Comparison of ENCODE assay signal across 27 cellular contexts in genomic region chr13:60571571-60571970, GRCh38.
DNase-seq lines count a peak whose midpoint lies in the region; ATAC-seq and TF ChIP-seq lines count a peak whose summit lies in the region.
"Had no signal": no experiment of that assay in that cellular context is flagged by ENCODE, and none has a peak within 500 bp of the region (broad histone marks: within the 10 kb centered on the region; RNA-seq: fewer than 3 reads in every experiment).

No MANE protein-coding gene starts in this region.

- H2BK12ac ChIP-seq in H9 (ENCODE audit: insufficient read length, low read depth, low read length): no peak overlapping the region

- no peak overlapping the region for H3K18ac ChIP-seq in H9 (ENCODE audit: insufficient read length, low read depth, low read length)

- no peak for DNase-seq in A673 (ENCODE audit: low spot score)
- no peak for DNase-seq in H9
- no peak for DNase-seq in SJSA1 (ENCODE audit: low read depth in 1 of 2, low spot score in 2 of 2)
- no peak for DNase-seq in esophagus muscularis mucosa (ENCODE audit: extremely low spot score)
- DNase-seq in DMS 273 treated with DMSO at 0.1 percent for 48 hours (lab: John Stamatoyannopoulos, UW): no peak
- no peak for DNase-seq in heart left ventricle
- DNase-seq: activated B cell treated with CpG ODN at 0.5 μM for 24 hours; activated CD8-positive, alpha-beta memory T cell treated with anti-CD3 and anti-CD28 coated beads, Interleukin-2, amount 50 U/mL, for 4 hours; activated effector memory CD4-positive, alpha-beta T cell treated with anti-CD3 and anti-CD28 coated beads, Interleukin-2, amount 50 U/mL, for 16 hours; adrenal gland; DND-41; erythroblast; foreskin melanocyte; left ventricle myocardium superior; NCI-H1417 treated with DMSO at 0.1 percent for 48 hours; NCI-H2107; posterior cingulate gyrus; sigmoid colon; SJCRH30; T-helper 17 cell had no signal

- H3K27me3 ChIP-seq in A673 (replicated peaks; ENCODE audit: insufficient read depth, low read depth, low read length, poor library complexity) (no peaks in the 10 kb centered on the region), H9 (ENCODE audit: insufficient read depth, low read length) (no peaks in the 10 kb centered on the region), SJSA1 (replicated peaks) (no peaks in the 10 kb centered on the region), iPS-18a (ENCODE audit: control insufficient read depth, insufficient read depth, low read length) (no peaks in the 10 kb centered on the region), esophagus muscularis mucosa (no peaks in the 10 kb centered on the region), heart left ventricle (no peaks in the 10 kb centered on the region)
- H3K27me3 ChIP-seq: adrenal gland; BLaER1 treated with 17β-estradiol and CSF1 and Interleukin-3, amounts not matched to agents 10 nM and 100 nM; hepatocyte; sigmoid colon; SJCRH30 had no signal

- H3K4me3 ChIP-seq in A673 (ENCODE audit: low read depth, low read length, poor library complexity, severe bottlenecking) (no peak overlapping the region), SJSA1 (no peak overlapping the region), iPS-18a (ENCODE audit: low read length) (no peak overlapping the region), esophagus muscularis mucosa (no peak overlapping the region), heart left ventricle (no peak overlapping the region)
- H3K4me3 ChIP-seq: adrenal gland; BLaER1 treated with 17β-estradiol and CSF1 and Interleukin-3, amounts not matched to agents 10 nM and 100 nM; hepatocyte; sigmoid colon; SJCRH30 had no signal

- no peak overlapping the region for H2BK120ac ChIP-seq in H9 (ENCODE audit: low read depth, low read length, poor library complexity, severe bottlenecking)

- H3K9ac ChIP-seq in H9 (ENCODE audit: extremely low read depth, insufficient read length, low read length): no peak overlapping the region
- no peak overlapping the region for H3K9ac ChIP-seq in iPS-18a (ENCODE audit: low read length)
- H3K9ac ChIP-seq: BLaER1 treated with 17β-estradiol and CSF1 and Interleukin-3, amounts not matched to agents 10 nM and 100 nM had no signal

- H3K9me3 ChIP-seq in A673 (ENCODE audit: low read depth, low read length, poor library complexity, severe bottlenecking) (no peaks in the 10 kb centered on the region), H9 (ENCODE audit: control insufficient read depth, low read depth, low read length) (no peaks in the 10 kb centered on the region), SJSA1 (replicated peaks) (no peaks in the 10 kb centered on the region), iPS-18a (ENCODE audit: control insufficient read depth, low read depth, low read length) (peaks cover 4% of the 10 kb centered on the region), esophagus muscularis mucosa (no peaks in the 10 kb centered on the region), heart left ventricle (peaks cover 0 to 4% (median 0%) of the 10 kb centered on the region in 12 donors)
- H3K9me3 ChIP-seq: adrenal gland, sigmoid colon, SJCRH30 had no signal

- peak overlapping the region; percentile 91 for H2AK5ac ChIP-seq in H9 (ENCODE audit: insufficient read length, low read length)

- CTCF ChIA-PET in A673 (lab: Charles Lee): no interaction called here

- H3K79me1 ChIP-seq in H9 (ENCODE audit: insufficient read depth, low read depth, low read length, poor library complexity, severe bottlenecking): no peaks in the 10 kb centered on the region

- peak overlapping the region; percentile 7 to 99 (median 65); a peak in 6 of 7 replicates for H3K27ac Mint-ChIP-seq in H9
- H3K27ac Mint-ChIP-seq: activated B cell treated with CpG ODN at 0.5 μM for 24 hours; natural killer cell treated with Interleukin-12 subunit alpha and Interleukin-12 subunit beta and Interleukin-15 and Interleukin-18, amount 100 ng/mL, for 72 hours; stimulated activated naive CD8-positive, alpha-beta T cell treated with anti-CD3 and anti-CD28 coated beads, Interleukin-15, Interleukin-2, amounts not matched to agents 100 ng/mL and 50 ng/mL, for 24 hours; T-helper 17 cell had no signal

- no peak overlapping the region for H4K91ac ChIP-seq in H9 (ENCODE audit: insufficient read length, low read depth, low read length)

- H3K36me3 ChIP-seq in A673 (ENCODE audit: insufficient read depth, low read length, poor library complexity, severe bottlenecking): peaks cover 7% of the 10 kb centered on the region
- no peaks in the 10 kb centered on the region for H3K36me3 ChIP-seq in SJSA1
- no peaks in the 10 kb centered on the region for H3K36me3 ChIP-seq in iPS-18a (ENCODE audit: control insufficient read depth, low read depth, low read length)
- H3K36me3 ChIP-seq in esophagus muscularis mucosa: peaks cover 12 to 53% (median 33%) of the 10 kb centered on the region in 4 donors
- peaks cover 0 to 52% (median 13%) of the 10 kb centered on the region in 9 donors for H3K36me3 ChIP-seq in heart left ventricle
- H3K36me3 ChIP-seq: adrenal gland had no signal

- H3K27ac ChIP-seq in A673 (ENCODE audit: low read depth, low read length, poor library complexity, severe bottlenecking) (peak overlapping the region; percentile 71), H9 (ENCODE audit: insufficient read length, low read depth, low read length) (peak overlapping the region; percentile 75), SJSA1 (0 out of 2 replicates have a peak overlapping the region, but pooled peaks have one; percentile 22), iPS-18a (ENCODE audit: low read length) (peak overlapping the region; percentile 91), esophagus muscularis mucosa (replicated peaks in 1 of 4) (no peak overlapping the region), heart left ventricle (no peak overlapping the region)
- H3K27ac ChIP-seq: adrenal gland; BLaER1 treated with 17β-estradiol and CSF1 and Interleukin-3, amounts not matched to agents 10 nM and 100 nM; hepatocyte; sigmoid colon; SJCRH30 had no signal

- TF ChIP-seq CTCF in A673 (conservative IDR thresholded peaks at IDR 0.05; ENCODE audit: low read depth, low read length) (no peak), H9 (conservative IDR thresholded peaks at IDR 0.05) (no peak), esophagus muscularis mucosa (IDR thresholded peaks at IDR 0.05) (no peak), heart left ventricle (IDR thresholded peaks at IDR 0.05) (no peak)

- peaks cover 24 to 29% (median 29%) of the 10 kb centered on the region in 3 experiments for H3K36me3 Mint-ChIP-seq in H9 (ENCODE audit: insufficient read depth in 1 of 3, low read depth in 3 of 3)

- no peak overlapping the region for H3K23ac ChIP-seq in H9 (ENCODE audit: insufficient read length, low read depth, low read length)

- H2BK20ac ChIP-seq in H9 (ENCODE audit: low read depth, low read length, poor library complexity, severe bottlenecking): no peak overlapping the region

- H3K79me2 ChIP-seq in H9 (ENCODE audit: insufficient read depth, low read length): no peaks in the 10 kb centered on the region
- H3K79me2 ChIP-seq: hepatocyte had no signal

- no peak overlapping the region for H3K4ac ChIP-seq in H9 (ENCODE audit: low read depth, low read length)

- H3K4me1 ChIP-seq in A673 (ENCODE audit: insufficient read depth, low read length, poor library complexity, severe bottlenecking) (peaks cover 35% of the 10 kb centered on the region), H9 (ENCODE audit: insufficient read depth, low read length) (peaks cover 8% of the 10 kb centered on the region), SJSA1 (replicated peaks) (peaks cover 21% of the 10 kb centered on the region), iPS-18a (ENCODE audit: control insufficient read depth, low read depth, low read length) (peaks cover 47% of the 10 kb centered on the region), esophagus muscularis mucosa (no peaks in the 10 kb centered on the region), heart left ventricle (no peaks in the 10 kb centered on the region)
- H3K4me1 ChIP-seq: adrenal gland, sigmoid colon, SJCRH30 had no signal

- H3K27me3 Mint-ChIP-seq in H9 (ENCODE audit: low read depth): no peaks in the 10 kb centered on the region
- H3K27me3 Mint-ChIP-seq: activated B cell treated with CpG ODN at 0.5 μM for 24 hours; brain; natural killer cell treated with Interleukin-12 subunit alpha and Interleukin-12 subunit beta and Interleukin-15 and Interleukin-18, amount 100 ng/mL, for 72 hours; stimulated activated naive CD8-positive, alpha-beta T cell treated with anti-CD3 and anti-CD28 coated beads, Interleukin-15, Interleukin-2, amounts not matched to agents 100 ng/mL and 50 ng/mL, for 24 hours; T-helper 17 cell had no signal

- no peak overlapping the region for H2AFZ ChIP-seq in H9 (ENCODE audit: low read length)
- H2AFZ ChIP-seq: hepatocyte had no signal

- H3K23me2 ChIP-seq in H9 (ENCODE audit: insufficient read length, low read depth, low read length, poor library complexity, severe bottlenecking): no peaks in the 10 kb centered on the region

- no peak overlapping the region for H4K5ac ChIP-seq in H9 (ENCODE audit: insufficient read length, low read depth, low read length)

- BruUV-seq in A673 (replicated peaks; lab: Mats Ljungman, UMichigan): no TSS peak

- no peak overlapping the region for H3K4me2 ChIP-seq in H9 (ENCODE audit: insufficient read depth, insufficient read length, low read length)
- H3K4me2 ChIP-seq: hepatocyte had no signal

- no peaks in the 10 kb centered on the region for H4K20me1 ChIP-seq in H9 (ENCODE audit: control insufficient read depth, insufficient read depth, insufficient read length)
- H4K20me1 ChIP-seq: BLaER1 treated with 17β-estradiol and CSF1 and Interleukin-3, amounts not matched to agents 10 nM and 100 nM had no signal

- POLR2A ChIA-PET in A673 (lab: Charles Lee; ENCODE audit: low non-redundant PET): no interaction called here

- no peak overlapping the region for H3K4me3 Mint-ChIP-seq in H9
- H3K4me3 Mint-ChIP-seq: activated B cell treated with CpG ODN at 0.5 μM for 24 hours; brain; natural killer cell treated with Interleukin-12 subunit alpha and Interleukin-12 subunit beta and Interleukin-15 and Interleukin-18, amount 100 ng/mL, for 72 hours; stimulated activated naive CD8-positive, alpha-beta T cell treated with anti-CD3 and anti-CD28 coated beads, Interleukin-15, Interleukin-2, amounts not matched to agents 100 ng/mL and 50 ng/mL, for 24 hours; T-helper 17 cell had no signal

- TF ChIP-seq POLR2A in esophagus muscularis mucosa (IDR thresholded peaks at IDR 0.05; ENCODE audit: low read depth) (no peak), heart left ventricle (IDR thresholded peaks at IDR 0.05) (no peak)

- TF ChIP-seq EP300 in esophagus muscularis mucosa (IDR thresholded peaks at IDR 0.05): no peak

- ATAC-seq in HG03039 (IDR thresholded peaks at IDR 0.05; ENCODE audit: unreplicated experiment): no peak
- no peak for ATAC-seq in heart left ventricle
- ATAC-seq: left ventricle myocardium superior; natural killer cell treated with Interleukin-12 subunit alpha and Interleukin-12 subunit beta and Interleukin-15 and Interleukin-18, amount 100 ng/mL, for 72 hours; T-helper 17 cell had no signal

- peaks cover 43 to 46% of the 10 kb centered on the region in 2 experiments for H3K4me1 Mint-ChIP-seq in H9
- H3K4me1 Mint-ChIP-seq: activated B cell treated with CpG ODN at 0.5 μM for 24 hours, T-helper 17 cell had no signal

- H2BK5ac ChIP-seq in H9 (ENCODE audit: insufficient read length, low read length): no peak overlapping the region

- no peak overlapping the region for H2BK15ac ChIP-seq in H9 (ENCODE audit: low read depth, low read length)

- H3K56ac ChIP-seq in H9 (ENCODE audit: insufficient read length, low read depth, low read length): no peak overlapping the region

- intact Hi-C loops in A673 (cut with micrococcal nuclease; ENCODE audit: unreplicated experiment): no loop called here
- intact Hi-C loops in esophagus muscularis mucosa (cut with DNase I): no loop called here
- intact Hi-C loops in heart left ventricle (cut with DNase I): no loop called here

- no peak overlapping the region for H4K8ac ChIP-seq in H9 (replicated peaks; ENCODE audit: insufficient read length, low read depth, low read length)

- H3T11ph ChIP-seq in H9 (ENCODE audit: low read length): no peak overlapping the region

- H3K9me3 Mint-ChIP-seq in H9: peaks cover 10 to 13% of the 10 kb centered on the region in 2 experiments; a peak in 4 of 5 replicates
- H3K9me3 Mint-ChIP-seq: activated B cell treated with CpG ODN at 0.5 μM for 24 hours; natural killer cell treated with Interleukin-12 subunit alpha and Interleukin-12 subunit beta and Interleukin-15 and Interleukin-18, amount 100 ng/mL, for 72 hours had no signal

- no peak overlapping the region for H3K14ac ChIP-seq in H9 (ENCODE audit: insufficient read depth, low read length)

Comparison
In these comparisons a context has a peak if more than half of its experiments do, and no peak if none do; other contexts are left out.
1. H3K27ac ChIP-seq: peak in A673 (single experiment), H9 (single experiment), SJSA1 (single experiment) and iPS-18a (single experiment); none in esophagus muscularis mucosa (0 of 4) and heart left ventricle (0 of 12).